8 cellular contexts compared by ENCODE assay signal in genomic region chr16:85798283-85798776, GRCh38. TPM values are rescaled to one million over a fixed set of nuclear protein-coding genes. Genes with fewer than 3 reads are reported as not detected.
A peak's percentile ranks its signal among the peaks of the same experiment; 100 is the strongest.
DNase-seq lines count a peak whose midpoint lies in the region; ATAC-seq and TF ChIP-seq lines count a peak whose summit lies in the region.

No MANE protein-coding gene starts in this region.

- ATAC-seq in activated CD8-positive, alpha-beta memory T cell treated with anti-CD3 and anti-CD28 coated beads, Interleukin-2, amount 10 ng/mL, durations not matched to agents 7 days and 5 days, result no peak
- ATAC-seq in activated naive CD8-positive, alpha-beta T cell treated with anti-CD3 and anti-CD28 coated beads, Interleukin-2, amount 50 U/mL, for 24 hours, result no peak
- ATAC-seq in left lung (no peak), HG03457 (IDR thresholded peaks at IDR 0.05; ENCODE audit: unreplicated experiment) (no peak)

- H3K27ac ChIP-seq in left lung (no peak overlapping the region), tibial nerve (peak overlapping the region in 1 of 4 donors; percentile 92)

- H3K4me1 ChIP-seq in left lung (peaks cover 22 to 36% of the 10 kb centered on the region in 2 donors), tibial nerve (peaks cover 0 to 48% (median 23%) of the 10 kb centered on the region in 4 donors)

- peaks cover 49% of the 10 kb centered on the region for H3K4me1 Mint-ChIP-seq in activated CD8-positive, alpha-beta memory T cell treated with anti-CD3 and anti-CD28 coated beads, Interleukin-2, amount 10 ng/mL, durations not matched to agents 7 days and 5 days
- H3K4me1 Mint-ChIP-seq in activated naive CD8-positive, alpha-beta T cell treated with anti-CD3 and anti-CD28 coated beads, Interleukin-2, amount 50 U/mL, for 24 hours, result peaks cover 56% of the 10 kb centered on the region

- no peaks in the 10 kb centered on the region for H3K9me3 Mint-ChIP-seq in activated CD8-positive, alpha-beta memory T cell treated with anti-CD3 and anti-CD28 coated beads, Interleukin-2, amount 10 ng/mL, durations not matched to agents 7 days and 5 days (ENCODE audit: low read depth)
- H3K9me3 Mint-ChIP-seq in activated naive CD8-positive, alpha-beta T cell treated with anti-CD3 and anti-CD28 coated beads, Interleukin-2, amount 50 U/mL, for 24 hours, result no peaks in the 10 kb centered on the region

- H3K36me3 ChIP-seq in left lung (peaks cover 0 to 59% of the 10 kb centered on the region in 2 donors), tibial nerve (peaks cover 0 to 53% (median 0%) of the 10 kb centered on the region in 3 donors)

- intact Hi-C loops in left lung (cut with DNase I), result no loop called here

- H3K27me3 ChIP-seq in left lung (no peaks in the 10 kb centered on the region), tibial nerve (no peaks in the 10 kb centered on the region)

- no peaks in the 10 kb centered on the region for H3K9me3 ChIP-seq in left lung
- no peaks in the 10 kb centered on the region for H3K9me3 ChIP-seq in tibial nerve

- peaks cover 34% of the 10 kb centered on the region for H3K36me3 Mint-ChIP-seq in activated CD8-positive, alpha-beta memory T cell treated with anti-CD3 and anti-CD28 coated beads, Interleukin-2, amount 10 ng/mL, durations not matched to agents 7 days and 5 days
- H3K36me3 Mint-ChIP-seq in activated naive CD8-positive, alpha-beta T cell treated with anti-CD3 and anti-CD28 coated beads, Interleukin-2, amount 50 U/mL, for 24 hours (ENCODE audit: low read depth), result peaks cover 46% of the 10 kb centered on the region

- no peak for TF ChIP-seq POLR2A in tibial nerve (IDR thresholded peaks at IDR 0.05)

- TF ChIP-seq CTCF in left lung (IDR thresholded peaks at IDR 0.05) (no peak), tibial nerve (IDR thresholded peaks at IDR 0.05) (no peak)

- H3K4me3 Mint-ChIP-seq in activated CD8-positive, alpha-beta memory T cell treated with anti-CD3 and anti-CD28 coated beads, Interleukin-2, amount 10 ng/mL, durations not matched to agents 7 days and 5 days, result peak overlapping the region; percentile 86
- H3K4me3 Mint-ChIP-seq in activated naive CD8-positive, alpha-beta T cell treated with anti-CD3 and anti-CD28 coated beads, Interleukin-2, amount 50 U/mL, for 24 hours, result peak overlapping the region; percentile 88

- peak overlapping the region; percentile 98 for H3K4me3 ChIP-seq in left lung
- H3K4me3 ChIP-seq in tibial nerve, result peak overlapping the region; percentile 61 to 100 (median 99)

- H3K27me3 Mint-ChIP-seq in activated CD8-positive, alpha-beta memory T cell treated with anti-CD3 and anti-CD28 coated beads, Interleukin-2, amount 10 ng/mL, durations not matched to agents 7 days and 5 days, result no peaks in the 10 kb centered on the region
- H3K27me3 Mint-ChIP-seq in activated naive CD8-positive, alpha-beta T cell treated with anti-CD3 and anti-CD28 coated beads, Interleukin-2, amount 50 U/mL, for 24 hours, result no peaks in the 10 kb centered on the region

- peak overlapping the region; percentile 75 for H3K27ac Mint-ChIP-seq in activated CD8-positive, alpha-beta memory T cell treated with anti-CD3 and anti-CD28 coated beads, Interleukin-2, amount 10 ng/mL, durations not matched to agents 7 days and 5 days
- peak overlapping the region; percentile 68 for H3K27ac Mint-ChIP-seq in activated naive CD8-positive, alpha-beta T cell treated with anti-CD3 and anti-CD28 coated beads, Interleukin-2, amount 50 U/mL, for 24 hours

- WGBS in tibial nerve, 2 donors, result 28 to 30% methylated on average over 17 of the region's 17 CpGs

- CTCF ChIA-PET in activated CD8-positive, alpha-beta memory T cell treated with anti-CD3 and anti-CD28 coated beads, Interleukin-2, amount 10 ng/mL, durations not matched to agents 7 days and 5 days (lab: Charles Lee), result interaction anchor here (0.7 to 1.8 kb wide), 3 partner anchors 21 to 23 kb away, joined by 3 to 6 read pairs (median 5); no protein-coding TSS in a partner anchor

- DNase-seq in activated CD8-positive, alpha-beta memory T cell treated with anti-CD3 and anti-CD28 coated beads, Interleukin-2, amount 10 ng/mL, durations not matched to agents 7 days and 5 days, result no peak
- no peak for DNase-seq in activated CD8-positive, alpha-beta memory T cell treated with anti-CD3 and anti-CD28 coated beads, Interleukin-2, amount 50 U/mL, for 48 hours
- no peak for DNase-seq in activated naive CD8-positive, alpha-beta T cell treated with anti-CD3 and anti-CD28 coated beads, Interleukin-2, amount 50 U/mL, for 24 hours
- DNase-seq in left lung (no peak), tibial nerve (ENCODE audit: low spot score in 2 of 2) (no peak), medulla oblongata (ENCODE audit: extremely low spot score) (no peak), COR-L47 (lab: John Stamatoyannopoulos, UW) (no peak)

- no peak for TF ChIP-seq EP300 in tibial nerve (IDR thresholded peaks at IDR 0.05)

RNA-seq across cellular contexts. Expression of gene EMC8, which starts 1.0 kb away (rescaled TPM):
- 10 to 100 TPM; 32.2 to 33.9 TPM for total RNA-seq in activated CD8-positive, alpha-beta memory T cell treated with anti-CD3 and anti-CD28 coated beads, Interleukin-2, amount 10 ng/mL, durations not matched to agents 7 days and 5 days
- total RNA-seq in left lung (10 to 100 TPM; 19.4 to 29.1 TPM), tibial nerve (10 to 100 TPM; 31.8 to 46.2 (median 35.4) TPM)

RNA-seq across cellular contexts. Expression of gene COX4I1, which starts 1.2 kb away (rescaled TPM):
- total RNA-seq in activated CD8-positive, alpha-beta memory T cell treated with anti-CD3 and anti-CD28 coated beads, Interleukin-2, amount 10 ng/mL, durations not matched to agents 7 days and 5 days, result 100 to 1,000 TPM; 422 to 473 TPM
- total RNA-seq in left lung, result 100 to 1,000 TPM; 368 to 418 TPM
- 100 to 1,000 TPM; 274 to 401 (median 323) TPM for total RNA-seq in tibial nerve

RNA-seq across cellular contexts. Expression of gene C16orf74, which starts 47.4 kb away (rescaled TPM):
- under 1 TPM; 0.23 to 0.41 TPM for total RNA-seq in activated CD8-positive, alpha-beta memory T cell treated with anti-CD3 and anti-CD28 coated beads, Interleukin-2, amount 10 ng/mL, durations not matched to agents 7 days and 5 days
- total RNA-seq in left lung (1 to 10 TPM; 1.3 to 1.9 TPM), tibial nerve (1 to 10 TPM in 2 of 4 donors, not detected in 2; 1.5 to 2.5 TPM)
